In genomic region chr18:55053976-55054375, GRCh38 we compare ENCODE assay signal across 21 cellular contexts.
"Had no signal": no experiment of that assay in that cellular context is flagged by ENCODE, and none has a peak within 500 bp of the region (broad histone marks: within the 10 kb centered on the region; RNA-seq: fewer than 3 reads in every experiment).

No MANE protein-coding gene starts in this region.

- H3K4me2 ChIP-seq: neural progenitor cell had no signal

- H3K4me1 Mint-ChIP-seq: activated naive CD8-positive, alpha-beta T cell treated with anti-CD3 and anti-CD28 coated beads, Interleukin-2, amount 10 ng/mL, durations not matched to agents 7 days and 5 days; mesothelial cell of epicardium; naive thymus-derived CD8-positive, alpha-beta T cell; neural progenitor cell had no signal

- H3K9ac ChIP-seq: neural progenitor cell had no signal

- H3K27ac Mint-ChIP-seq: activated naive CD8-positive, alpha-beta T cell treated with anti-CD3 and anti-CD28 coated beads, Interleukin-2, amount 10 ng/mL, durations not matched to agents 7 days and 5 days; activated T-helper 2 cell treated with anti-CD3 and anti-CD28 coated beads, Interferon-gamma antibody, Interleukin-2, Interleukin-4, amounts not matched to agents 10 μg/mL and 5 μg/mL and 100 μg/mL, durations not matched to agents 14 hours and 24 hours and 36 hours; mesothelial cell of epicardium; naive thymus-derived CD8-positive, alpha-beta T cell; neural progenitor cell; progenitor cell of endocrine pancreas; stimulated activated naive CD8-positive, alpha-beta T cell treated with anti-CD3 and anti-CD28 coated beads, Interleukin-15, Interleukin-2, amounts not matched to agents 100 ng/mL and 50 ng/mL, for 24 hours; WTC11 had no signal

- H3K9me3 ChIP-seq: gastroesophageal sphincter, left ventricle myocardium inferior, spleen, tibial artery had no signal

- H3K27ac ChIP-seq: gastroesophageal sphincter, left ventricle myocardium inferior, neural progenitor cell, spleen, tibial artery had no signal

- H3K4me1 ChIP-seq: gastroesophageal sphincter, left ventricle myocardium inferior, neural progenitor cell, spleen, tibial artery had no signal

- H3K36me3 ChIP-seq: gastroesophageal sphincter, left ventricle myocardium inferior, neural progenitor cell, spleen, tibial artery had no signal

- H3K9me3 Mint-ChIP-seq: activated naive CD8-positive, alpha-beta T cell treated with anti-CD3 and anti-CD28 coated beads, Interleukin-2, amount 10 ng/mL, durations not matched to agents 7 days and 5 days; activated T-cell treated with anti-CD3 and anti-CD28 coated beads, Interleukin-2, amount 50 U/mL, for 4 hours; activated T-helper 2 cell treated with anti-CD3 and anti-CD28 coated beads, Interferon-gamma antibody, Interleukin-2, Interleukin-4, amounts not matched to agents 10 μg/mL and 5 μg/mL and 100 μg/mL, durations not matched to agents 14 hours and 24 hours and 36 hours; mesothelial cell of epicardium; naive thymus-derived CD8-positive, alpha-beta T cell; neural progenitor cell; WTC11 had no signal

- H3K27me3 ChIP-seq: gastroesophageal sphincter, neural progenitor cell, spleen, tibial artery had no signal

- H3K4me3 Mint-ChIP-seq: activated naive CD8-positive, alpha-beta T cell treated with anti-CD3 and anti-CD28 coated beads, Interleukin-2, amount 10 ng/mL, durations not matched to agents 7 days and 5 days; activated T-cell treated with anti-CD3 and anti-CD28 coated beads, Interleukin-2, amount 50 U/mL, for 4 hours; mesothelial cell of epicardium; naive thymus-derived CD8-positive, alpha-beta T cell; neural progenitor cell; stimulated activated naive CD8-positive, alpha-beta T cell treated with anti-CD3 and anti-CD28 coated beads, Interleukin-15, Interleukin-2, amounts not matched to agents 100 ng/mL and 50 ng/mL, for 24 hours; WTC11 had no signal

- H3K27me3 Mint-ChIP-seq: activated naive CD8-positive, alpha-beta T cell treated with anti-CD3 and anti-CD28 coated beads, Interleukin-2, amount 10 ng/mL, durations not matched to agents 7 days and 5 days; progenitor cell of endocrine pancreas had no signal

- H3K4me3 ChIP-seq: gastroesophageal sphincter, left ventricle myocardium inferior, neural progenitor cell, spleen, tibial artery had no signal

- ATAC-seq: activated T-cell treated with anti-CD3 and anti-CD28 coated beads, Interleukin-2, amount 50 U/mL, for 4 hours; gastroesophageal sphincter; naive thymus-derived CD8-positive, alpha-beta T cell; WTC11 had no signal

- H3K36me3 Mint-ChIP-seq: activated naive CD8-positive, alpha-beta T cell treated with anti-CD3 and anti-CD28 coated beads, Interleukin-2, amount 10 ng/mL, durations not matched to agents 7 days and 5 days; mesothelial cell of epicardium; naive thymus-derived CD8-positive, alpha-beta T cell; neural progenitor cell; WTC11 had no signal

- DNase-seq: activated CD4-positive, alpha-beta T cell treated with anti-CD3 and anti-CD28 coated beads, Interleukin-2, amount 50 U/mL, for 4 hours; activated CD8-positive, alpha-beta memory T cell treated with anti-CD3 and anti-CD28 coated beads for 24 hours; activated CD8-positive, alpha-beta memory T cell treated with anti-CD3 and anti-CD28 coated beads, Interleukin-2, amount 50 U/mL, for 4 hours; activated naive CD4-positive, alpha-beta T cell treated with Interleukin-2 at 50 U/mL for 16 hours; activated naive CD8-positive, alpha-beta T cell treated with anti-CD3 and anti-CD28 coated beads, Interleukin-2, amount 10 ng/mL, durations not matched to agents 7 days and 5 days; activated T-cell treated with anti-CD3 and anti-CD28 coated beads, Interleukin-2, amount 50 U/mL, for 4 hours; effector CD4-positive, alpha-beta T cell; left ventricle myocardium inferior; mammary epithelial cell; naive thymus-derived CD8-positive, alpha-beta T cell; spleen; stimulated activated CD4-positive, alpha-beta T cell treated with anti-CD3 and anti-CD28 coated beads, Interleukin-4, amount 100 ng/mL, for 1 hour; T-helper 9 cell; tibial artery had no signal
